18 cellular contexts compared by ENCODE assay signal in genomic region chr2:48253301-48253700, GRCh38.
DNase-seq lines count a peak whose midpoint lies in the region; ATAC-seq, FAIRE-seq and TF ChIP-seq lines count a peak whose summit lies in the region.
"Had no signal": no experiment of that assay in that cellular context is flagged by ENCODE, and none has a peak within 500 bp of the region (broad histone marks: within the 10 kb centered on the region; RNA-seq: fewer than 3 reads in every experiment).

No MANE protein-coding gene starts in this region.

- FAIRE-seq in GM12892 (lab: Jason Lieb, UNC) (peak; percentile 14), frontal cortex (lab: Jason Lieb, UNC) (no peak)
- FAIRE-seq: GM12878, HepG2 had no signal

- POLR2A ChIA-PET in CD8-positive, alpha-beta T cell (lab: Charles Lee): interaction anchor here (0.6 kb wide), 1 partner anchor 20 kb away, joined by 5 read pairs; no protein-coding TSS in a partner anchor

- H3K9me3 ChIP-seq in BLaER1 treated with 17β-estradiol and CSF1 and Interleukin-3, amounts not matched to agents 10 nM and 100 nM (replicated peaks in 1 of 11): no peaks in the 10 kb centered on the region
- no peaks in the 10 kb centered on the region for H3K9me3 ChIP-seq in neutrophil
- H3K9me3 ChIP-seq in CD8-positive, alpha-beta T cell (ENCODE audit: low read length): no peaks in the 10 kb centered on the region
- H3K9me3 ChIP-seq: Caco-2, SJSA1 had no signal

- no peak overlapping the region for H3K4me3 ChIP-seq in BLaER1 treated with 17β-estradiol and CSF1 and Interleukin-3, amounts not matched to agents 10 nM and 100 nM
- peak overlapping the region in 1 of 2 experiments; percentile 22 for H3K4me3 ChIP-seq in neutrophil (ENCODE audit: low read depth in 1 of 2, low read length in 1 of 2)
- H3K4me3 ChIP-seq in CD8-positive, alpha-beta T cell (ENCODE audit: low read depth, low read length): no peak overlapping the region
- H3K4me3 ChIP-seq: GM12878, SJSA1 had no signal

- TF ChIP-seq CTCF in neutrophil (IDR thresholded peaks at IDR 0.05): no peak
- TF ChIP-seq CTCF in CD8-positive, alpha-beta T cell (IDR thresholded peaks at IDR 0.05): no peak

- no peak for TF ChIP-seq POLR2A in GM12892 (IDR thresholded peaks at IDR 0.05; ENCODE audit: low read depth, low read length)

- no peaks in the 10 kb centered on the region for H3K9me3 Mint-ChIP-seq in CD8-positive, alpha-beta T cell

- H3K4me2 ChIP-seq in BLaER1 treated with 17β-estradiol and CSF1 and Interleukin-3, amounts not matched to agents 10 nM and 100 nM: peak overlapping the region; percentile 30 to 74 (median 51)

- CTCF ChIA-PET in CD8-positive, alpha-beta T cell (lab: Charles Lee): no interaction called here

- H3K27me3 Mint-ChIP-seq in CD8-positive, alpha-beta T cell (ENCODE audit: low read depth): no peaks in the 10 kb centered on the region

- no peak overlapping the region for H3K9ac ChIP-seq in BLaER1 treated with 17β-estradiol and CSF1 and Interleukin-3, amounts not matched to agents 10 nM and 100 nM

- DNase-seq in GM12892 (ENCODE audit: insufficient read length) (no peak), NOMO-1 treated with dmso at 0.1 percent for 144 hours (lab: John Stamatoyannopoulos, UW; ENCODE audit: unreplicated experiment) (peak; percentile 23), frontal cortex (ENCODE audit: low spot score in 2 of 2) (no peak), pons (ENCODE audit: low spot score) (no peak)
- no peak for DNase-seq in CD8-positive, alpha-beta T cell
- DNase-seq: C1 segment of cervical spinal cord, Caco-2, H7, Karpas-422, NCI-H2107, NCI-H446, NCI-H748 treated with DMSO at 0.1 percent for 48 hours, T-helper 1 cell had no signal

- no peaks in the 10 kb centered on the region for H3K4me1 Mint-ChIP-seq in CD8-positive, alpha-beta T cell (ENCODE audit: low read depth)

- no peak for ATAC-seq in CD8-positive, alpha-beta T cell
- ATAC-seq: GM12878, HepG2 had no signal

- H4K20me1 ChIP-seq in BLaER1 treated with 17β-estradiol and CSF1 and Interleukin-3, amounts not matched to agents 10 nM and 100 nM: no peaks in the 10 kb centered on the region

- no peaks in the 10 kb centered on the region for H3K36me3 Mint-ChIP-seq in CD8-positive, alpha-beta T cell

- no peak overlapping the region for H3K4me3 Mint-ChIP-seq in CD8-positive, alpha-beta T cell

- peak overlapping the region in 5 of 11 experiments; percentile 16 to 74 (median 52); a peak in 8 of 22 replicates for H3K27ac ChIP-seq in BLaER1 treated with 17β-estradiol and CSF1 and Interleukin-3, amounts not matched to agents 10 nM and 100 nM
- peak overlapping the region; percentile 82 for H3K27ac ChIP-seq in neutrophil
- H3K27ac ChIP-seq in CD8-positive, alpha-beta T cell (ENCODE audit: low read depth, low read length): no peak overlapping the region
- H3K27ac ChIP-seq: SJSA1 had no signal

- no peaks in the 10 kb centered on the region for H3K27me3 ChIP-seq in BLaER1 treated with 17β-estradiol and CSF1 and Interleukin-3, amounts not matched to agents 10 nM and 100 nM
- H3K27me3 ChIP-seq in neutrophil: no peaks in the 10 kb centered on the region
- H3K27me3 ChIP-seq in CD8-positive, alpha-beta T cell (ENCODE audit: insufficient read depth, low read length): no peaks in the 10 kb centered on the region
- H3K27me3 ChIP-seq: SJSA1 had no signal

- H3K27ac Mint-ChIP-seq in CD8-positive, alpha-beta T cell: no peak overlapping the region

- intact Hi-C loops in CD8-positive, alpha-beta T cell (cut with DNase I, micrococcal nuclease): no loop called here

- peaks cover 13 to 59% (median 51%) of the 10 kb centered on the region in 10 experiments for H3K4me1 ChIP-seq in BLaER1 treated with 17β-estradiol and CSF1 and Interleukin-3, amounts not matched to agents 10 nM and 100 nM
- peaks cover 85 to 86% of the 10 kb centered on the region in 2 experiments for H3K4me1 ChIP-seq in neutrophil (ENCODE audit: control insufficient read depth in 1 of 2, insufficient read depth in 1 of 2, low read depth in 1 of 2, low read length in 1 of 2)
- H3K4me1 ChIP-seq in CD8-positive, alpha-beta T cell (ENCODE audit: insufficient read depth, low read length): no peaks in the 10 kb centered on the region

- H3K36me3 ChIP-seq in BLaER1 treated with 17β-estradiol and CSF1 and Interleukin-3, amounts not matched to agents 10 nM and 100 nM: no peaks in the 10 kb centered on the region
- H3K36me3 ChIP-seq in neutrophil: no peaks in the 10 kb centered on the region
- H3K36me3 ChIP-seq in CD8-positive, alpha-beta T cell (ENCODE audit: insufficient read depth, low read length): no peaks in the 10 kb centered on the region
- H3K36me3 ChIP-seq: SJSA1 had no signal
